ENCODE assay signal across 8 cellular contexts in genomic region chr17:7835818-7836595, GRCh38. TPM values are rescaled to one million over a fixed set of nuclear protein-coding genes. Genes with fewer than 3 reads are reported as not detected.
DNase-seq lines count a peak whose midpoint lies in the region; ATAC-seq and TF ChIP-seq lines count a peak whose summit lies in the region.

No MANE protein-coding gene starts in this region.

- TF ChIP-seq CTCF in NB4 (IDR thresholded peaks at IDR 0.05; ENCODE audit: low read depth, low read length), result no peak
- no peak for TF ChIP-seq CTCF in natural killer cell (IDR thresholded peaks at IDR 0.05)

- H3K4me1 Mint-ChIP-seq in activated CD8-positive, alpha-beta memory T cell treated with anti-CD3 and anti-CD28 coated beads, Interleukin-2, amount 10 ng/mL, durations not matched to agents 7 days and 5 days, result peaks cover 56% of the 10 kb centered on the region
- H3K4me1 Mint-ChIP-seq in natural killer cell, result peaks cover 45 to 71% of the 10 kb centered on the region in 2 donors

- intact Hi-C loops in natural killer cell (cut with micrococcal nuclease), result loop anchor here (2.0 kb wide), 2 partner anchors 21 to 51 kb away; partner anchors contain the start of gene NAA38

- H3K4me3 ChIP-seq in NB4 (ENCODE audit: low read depth, low read length), result peak overlapping the region; percentile 66

- H3K36me3 Mint-ChIP-seq in activated CD8-positive, alpha-beta memory T cell treated with anti-CD3 and anti-CD28 coated beads, Interleukin-2, amount 10 ng/mL, durations not matched to agents 7 days and 5 days, result no peaks in the 10 kb centered on the region
- H3K36me3 Mint-ChIP-seq in natural killer cell, result no peaks in the 10 kb centered on the region

- peak; percentile 25 for TF ChIP-seq POLR2A in NB4 (IDR thresholded peaks at IDR 0.05; ENCODE audit: extremely low read depth, insufficient read length)

- H3K27me3 Mint-ChIP-seq in activated CD8-positive, alpha-beta memory T cell treated with anti-CD3 and anti-CD28 coated beads, Interleukin-2, amount 10 ng/mL, durations not matched to agents 7 days and 5 days, result peaks cover 13% of the 10 kb centered on the region
- peaks cover 0 to 9% of the 10 kb centered on the region in 2 donors for H3K27me3 Mint-ChIP-seq in natural killer cell (ENCODE audit: low read depth in 2 of 2)

- H3K4me3 Mint-ChIP-seq in activated CD8-positive, alpha-beta memory T cell treated with anti-CD3 and anti-CD28 coated beads, Interleukin-2, amount 10 ng/mL, durations not matched to agents 7 days and 5 days, result peak overlapping the region; percentile 77
- peak overlapping the region; percentile 94 for H3K4me3 Mint-ChIP-seq in natural killer cell

- CTCF ChIA-PET in activated CD8-positive, alpha-beta memory T cell treated with anti-CD3 and anti-CD28 coated beads, Interleukin-2, amount 10 ng/mL, durations not matched to agents 7 days and 5 days (lab: Charles Lee), result interaction anchor here (0.9 to 6.5 kb wide), 23 partner anchors 9 to 238 kb away, joined by 3 to 85 read pairs (median 7); partner anchors contain the start of genes CNTROB, CYB5D1, NAA38 and TRAPPC1

- peak; percentile 17 for ATAC-seq in GM21528 (IDR thresholded peaks at IDR 0.05; ENCODE audit: low FRiP score, unreplicated experiment)
- no peak for ATAC-seq in activated CD8-positive, alpha-beta memory T cell treated with anti-CD3 and anti-CD28 coated beads, Interleukin-2, amount 10 ng/mL, durations not matched to agents 7 days and 5 days
- peak in 1 of 3 donors; percentile 4 for ATAC-seq in natural killer cell
- ATAC-seq in GM18909 (IDR thresholded peaks at IDR 0.05; ENCODE audit: poor library complexity, unreplicated experiment), result no peak

- DNase-seq in ELR (ENCODE audit: low read depth) (peak; percentile 70), NB4 (ENCODE audit: low read depth) (peak; percentile 64), fibroblast of peridontal ligament (ENCODE audit: extremely low read depth) (peak; percentile 61), natural killer cell (peak; percentile 28), GF-D8 (lab: John Stamatoyannopoulos, UW) (no peak)
- no peak for DNase-seq in activated CD8-positive, alpha-beta memory T cell treated with anti-CD3 and anti-CD28 coated beads, Interleukin-2, amount 10 ng/mL, durations not matched to agents 7 days and 5 days

- H3K27ac Mint-ChIP-seq in activated CD8-positive, alpha-beta memory T cell treated with anti-CD3 and anti-CD28 coated beads, Interleukin-2, amount 10 ng/mL, durations not matched to agents 7 days and 5 days, result peak overlapping the region; percentile 58
- peak overlapping the region; percentile 97 to 100 for H3K27ac Mint-ChIP-seq in natural killer cell

- H3K9me3 Mint-ChIP-seq in activated CD8-positive, alpha-beta memory T cell treated with anti-CD3 and anti-CD28 coated beads, Interleukin-2, amount 10 ng/mL, durations not matched to agents 7 days and 5 days (ENCODE audit: low read depth), result no peaks in the 10 kb centered on the region
- H3K9me3 Mint-ChIP-seq in natural killer cell, result no peaks in the 10 kb centered on the region

RNA-seq across cellular contexts. Expression of gene KDM6B, which starts 2.0 kb away (rescaled TPM):
- 10 to 100 TPM; 15.5 to 31.9 TPM for total RNA-seq in activated CD8-positive, alpha-beta memory T cell treated with anti-CD3 and anti-CD28 coated beads, Interleukin-2, amount 10 ng/mL, durations not matched to agents 7 days and 5 days
- 100 to 1,000 TPM; 104 to 165 (median 149) TPM for total RNA-seq in natural killer cell

RNA-seq across cellular contexts. Expression of gene TMEM88, which starts 18.9 kb away (rescaled TPM):
- total RNA-seq in activated CD8-positive, alpha-beta memory T cell treated with anti-CD3 and anti-CD28 coated beads, Interleukin-2, amount 10 ng/mL, durations not matched to agents 7 days and 5 days, result 1 to 10 TPM in 1 of 2 experiments, under 1 TPM in 1; 0.84 to 1.2 TPM
- total RNA-seq in natural killer cell, result 10 to 100 TPM; 12.7 to 45.5 (median 27.6) TPM

RNA-seq across cellular contexts. Expression of gene NAA38, which starts 21.4 kb away (rescaled TPM):
- 10 to 100 TPM; 86.0 to 95.8 TPM for total RNA-seq in activated CD8-positive, alpha-beta memory T cell treated with anti-CD3 and anti-CD28 coated beads, Interleukin-2, amount 10 ng/mL, durations not matched to agents 7 days and 5 days
- 10 to 100 TPM; 35.9 to 40.3 (median 37.3) TPM for total RNA-seq in natural killer cell

RNA-seq across cellular contexts. Expression of gene CYB5D1, which starts 21.8 kb away (rescaled TPM):
- total RNA-seq in activated CD8-positive, alpha-beta memory T cell treated with anti-CD3 and anti-CD28 coated beads, Interleukin-2, amount 10 ng/mL, durations not matched to agents 7 days and 5 days, result 1 to 10 TPM; 6.4 to 8.2 TPM
- 10 to 100 TPM; 11.0 to 18.3 (median 11.5) TPM for total RNA-seq in natural killer cell

RNA-seq across cellular contexts. Expression of gene CHD3, which starts 52.6 kb away (rescaled TPM):
- total RNA-seq in activated CD8-positive, alpha-beta memory T cell treated with anti-CD3 and anti-CD28 coated beads, Interleukin-2, amount 10 ng/mL, durations not matched to agents 7 days and 5 days, result 100 to 1,000 TPM; 139 to 147 TPM
- 100 to 1,000 TPM; 215 to 275 (median 218) TPM for total RNA-seq in natural killer cell

Comparison
In these comparisons a context has a peak if more than half of its experiments do, and no peak if none do; other contexts are left out.
1. DNase-seq: peak in ELR (single experiment), NB4 (single experiment), fibroblast of peridontal ligament (single experiment) and natural killer cell (single experiment); none in activated CD8-positive, alpha-beta memory T cell treated with anti-CD3 and anti-CD28 coated beads, Interleukin-2, amount 10 ng/mL, durations not matched to agents 7 days and 5 days (single experiment) and GF-D8 (single experiment).
2. RNA of gene TMEM88, which starts 18.9 kb away (total RNA-seq): 12.7 to 45.5 TPM in natural killer cell; 0.84 to 1.2 TPM in activated CD8-positive, alpha-beta memory T cell treated with anti-CD3 and anti-CD28 coated beads, Interleukin-2, amount 10 ng/mL, durations not matched to agents 7 days and 5 days; every median in the first group is over 4 times any median in the second.